Comparison of ENCODE assay signal across 8 cellular contexts in the genomic region with DNA sequence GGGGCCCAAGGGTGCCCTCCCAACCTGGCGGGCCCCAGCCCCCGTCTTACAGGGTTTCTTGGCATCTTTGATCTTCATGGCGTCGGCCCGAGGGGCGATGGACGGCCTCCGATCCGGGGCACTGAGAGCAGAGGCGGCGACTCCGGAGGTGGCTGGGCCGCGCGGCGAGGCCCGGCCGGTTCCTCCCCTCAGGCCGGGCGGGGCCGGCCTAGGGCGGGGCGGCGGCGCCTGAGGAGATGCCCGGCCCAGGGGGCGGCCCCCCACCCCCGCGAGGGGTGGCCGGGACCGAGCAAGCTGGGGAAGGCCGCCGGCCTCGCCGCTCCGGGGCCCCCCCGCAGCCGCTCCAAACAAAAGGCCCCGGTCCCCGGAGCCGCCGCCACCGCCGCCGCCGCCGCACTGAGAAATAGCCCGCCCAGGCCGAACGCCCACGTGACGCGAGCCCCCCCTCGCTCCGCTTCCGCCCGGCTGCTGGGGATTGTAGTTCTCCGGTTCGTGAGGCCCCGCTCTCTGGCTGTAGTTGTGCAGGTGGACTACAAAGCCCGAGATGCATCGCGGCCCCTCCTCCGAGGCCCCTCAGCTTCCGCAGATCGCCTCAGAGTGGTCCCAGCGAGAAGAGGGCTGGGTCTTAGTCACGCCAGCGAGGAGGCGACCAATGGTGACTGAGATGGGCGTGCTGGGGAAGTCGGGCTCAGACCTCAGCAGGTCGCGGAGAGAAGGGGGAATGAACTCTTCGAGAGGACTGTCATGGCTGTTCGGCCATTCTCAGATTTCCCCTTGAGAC. TPM values are rescaled to one million over a fixed set of nuclear protein-coding genes. Genes with fewer than 3 reads are reported as not detected.
DNase-seq lines count a peak whose midpoint lies in the region; ATAC-seq and TF ChIP-seq lines count a peak whose summit lies in the region.

A gene (minus strand): TSS at position 163 of the 781 bp plus-strand sequence. CDS start 85 bp downstream, at position 78.

- H3K9me3 ChIP-seq in prostate gland: no peaks in the 10 kb centered on the region

- H3K4me3 ChIP-seq in prostate gland (peak within 1 kb of the TSS; percentile 87 to 94), urinary bladder (ENCODE audit: low read depth, low read length) (peak within 1 kb of the TSS; percentile 54)

- no peaks in the 10 kb centered on the region for H3K27me3 ChIP-seq in prostate gland (replicated peaks; ENCODE audit: insufficient read depth)

- H3K27ac ChIP-seq in prostate gland: peak within 1 kb of the TSS; percentile 94 to 98
- H3K27ac ChIP-seq in urinary bladder (ENCODE audit: low read depth): peak within 1 kb of the TSS; percentile 86

- under 1% methylated on average over 74 of the region's 76 CpGs for WGBS in prostate gland
- under 1% methylated on average over 76 of the region's 76 CpGs for WGBS in urinary bladder

- DNase-seq in NCI-H187 treated with DMSO at 0.1 percent for 48 hours (lab: John Stamatoyannopoulos, UW): peak; percentile 96
- peak; percentile 67 to 100 (median 99) for DNase-seq in anterior cingulate cortex (lab: John Stamatoyannopoulos, UW)
- DNase-seq in left ventricle myocardium superior: peak; percentile 99
- DNase-seq in prostate gland (ENCODE audit: low spot score): peak; percentile 99

- TF ChIP-seq POLR2A in prostate gland (IDR thresholded peaks at IDR 0.05): peak; percentile 84

- H3K36me3 ChIP-seq in prostate gland (no peaks in the 10 kb centered on the region), urinary bladder (ENCODE audit: insufficient read depth) (no peaks in the 10 kb centered on the region)

- ATAC-seq in GM18499 (IDR thresholded peaks at IDR 0.05; ENCODE audit: insufficient read depth, unreplicated experiment) (peak; percentile 79), HG02943 (IDR thresholded peaks at IDR 0.05; ENCODE audit: low read depth, unreplicated experiment) (peak; percentile 96), left ventricle myocardium superior (peak; percentile 98)

- intact Hi-C loops in T-helper 2 cell treated with Interferon-gamma antibody and Interleukin-4, amounts not matched to agents 100 ng/mL and 5 ng/mL, for 36 hours (cut with micrococcal nuclease): loop anchor here (1.0 kb wide), 3 partner anchors 93 to 1004 kb away; a partner anchor contains a TSS
- intact Hi-C loops in left ventricle myocardium superior (cut with micrococcal nuclease) (no loop called here), prostate gland (cut with DNase I) (loop anchor here (5.0 kb wide), 1 partner anchor 92 kb away; a partner anchor contains a TSS)

- no peak for TF ChIP-seq CTCF in prostate gland (IDR thresholded peaks at IDR 0.05)

- H3K4me1 ChIP-seq in prostate gland (replicated peaks) (no peaks in the 10 kb centered on the region), urinary bladder (ENCODE audit: insufficient read depth) (no peaks in the 10 kb centered on the region)

RNA-seq across cellular contexts. Expression of the gene that starts here (rescaled TPM):
- 46.8 and 57.6 TPM in 2 replicates for total RNA-seq in T-helper 2 cell treated with Interferon-gamma antibody and Interleukin-4, amounts not matched to agents 100 ng/mL and 5 ng/mL, for 36 hours
- 24.4 TPM for total RNA-seq in left ventricle myocardium superior
- total RNA-seq in prostate gland: 10 to 100 TPM; 24.8 to 48.7 TPM
- 116 TPM for total RNA-seq in urinary bladder
- polyA plus RNA-seq in urinary bladder: 12.3 TPM

Comparison
In these comparisons a context has a peak if more than half of its experiments do, and no peak if none do; other contexts are left out.
1. Peak in every context shown above with its lines: DNase-seq, ATAC-seq, H3K4me3 ChIP-seq and H3K27ac ChIP-seq.